Comparison of ENCODE assay signal across 1 cellular context in genomic region chr7:24573008-24573553, GRCh38.
TF ChIP-seq lines count a peak whose summit lies in the region.

A gene with protein sequence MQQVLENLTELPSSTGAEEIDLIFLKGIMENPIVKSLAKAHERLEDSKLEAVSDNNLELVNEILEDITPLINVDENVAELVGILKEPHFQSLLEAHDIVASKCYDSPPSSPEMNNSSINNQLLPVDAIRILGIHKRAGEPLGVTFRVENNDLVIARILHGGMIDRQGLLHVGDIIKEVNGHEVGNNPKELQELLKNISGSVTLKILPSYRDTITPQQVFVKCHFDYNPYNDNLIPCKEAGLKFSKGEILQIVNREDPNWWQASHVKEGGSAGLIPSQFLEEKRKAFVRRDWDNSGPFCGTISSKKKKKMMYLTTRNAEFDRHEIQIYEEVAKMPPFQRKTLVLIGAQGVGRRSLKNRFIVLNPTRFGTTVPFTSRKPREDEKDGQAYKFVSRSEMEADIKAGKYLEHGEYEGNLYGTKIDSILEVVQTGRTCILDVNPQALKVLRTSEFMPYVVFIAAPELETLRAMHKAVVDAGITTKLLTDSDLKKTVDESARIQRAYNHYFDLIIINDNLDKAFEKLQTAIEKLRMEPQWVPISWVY (plus strand): TSS chr7:24573452. CDS start chr7:24623668, 50,216 bp downstream.

TF ChIP-seq in HEK293, 187 proteins besides CTCF, POLR2A, EP300 and RAD21 (continued from another document and continues in another):
- TF ChIP-seq ZNF398 (tag by site-specific recombination; IDR thresholded peaks at IDR 0.05) (peak; percentile 91), ZNF76 (tag by site-specific recombination; IDR thresholded peaks at IDR 0.05; ENCODE audit: borderline replicate concordance, low read depth) (0 out of 2 replicates have a peak, but pooled peaks have one; percentile 28), SCRT1 (tag by site-specific recombination; IDR thresholded peaks at IDR 0.05; ENCODE audit: borderline replicate concordance) (no peak), HOXC10 (CRISPR knock-in tag; IDR thresholded peaks at IDR 0.05) (no peak), ZNF777 (tag by site-specific recombination; IDR thresholded peaks at IDR 0.05; ENCODE audit: borderline replicate concordance) (no peak), MYNN (tag by site-specific recombination; IDR thresholded peaks at IDR 0.05; ENCODE audit: borderline replicate concordance) (no peak), ZNF132 (tag by site-specific recombination; IDR thresholded peaks at IDR 0.05; ENCODE audit: borderline replicate concordance) (no peak), PRDM4 (tag by site-specific recombination; IDR thresholded peaks at IDR 0.05) (no peak), ZFP37 (tag by site-specific recombination; IDR thresholded peaks at IDR 0.05) (no peak), ZNF223 (tag by site-specific recombination; IDR thresholded peaks at IDR 0.05) (no peak), PRDM1 (tag by site-specific recombination; IDR thresholded peaks at IDR 0.05) (no peak), ZBTB8A (tag by site-specific recombination; IDR thresholded peaks at IDR 0.05) (peak; percentile 76), REPIN1 (tag by site-specific recombination; IDR thresholded peaks at IDR 0.05; ENCODE audit: low read depth) (no peak), GFI1B (tag by site-specific recombination; IDR thresholded peaks at IDR 0.05) (no peak), SP2 (tag by site-specific recombination; IDR thresholded peaks at IDR 0.05) (no peak), ZNF175 (tag by site-specific recombination; IDR thresholded peaks at IDR 0.05) (no peak), ZNF747 (tag by site-specific recombination; IDR thresholded peaks at IDR 0.05) (no peak), KLF8 (tag by site-specific recombination; IDR thresholded peaks at IDR 0.05) (peak; percentile 13; the same call in 1 of the 2 replicates), ZNF302 (tag by site-specific recombination; IDR thresholded peaks at IDR 0.05; ENCODE audit: low read depth) (no peak), KLF10 (tag by site-specific recombination; IDR thresholded peaks at IDR 0.05) (no peak; the same call in 1 of the 2 replicates), ZNF23 (tag by site-specific recombination; IDR thresholded peaks at IDR 0.05; ENCODE audit: borderline replicate concordance) (no peak), OVOL3 (tag by site-specific recombination; IDR thresholded peaks at IDR 0.05) (no peak), HOXA7 (CRISPR knock-in tag; IDR thresholded peaks at IDR 0.05; ENCODE audit: borderline replicate concordance) (no peak), WT1 (tag by site-specific recombination; IDR thresholded peaks at IDR 0.05) (no peak), ZNF114 (tag by site-specific recombination; IDR thresholded peaks at IDR 0.05) (no peak), ZNF518A (tag by site-specific recombination; conservative IDR thresholded peaks at IDR 0.05; ENCODE audit: low read depth) (no peak), ZNF37A (tag by site-specific recombination; IDR thresholded peaks at IDR 0.05) (no peak), ZNF274 (IDR thresholded peaks at IDR 0.05; ENCODE audit: low read length) (no peak), ZNF274 (tag by site-specific recombination; IDR thresholded peaks at IDR 0.05; ENCODE audit: borderline replicate concordance) (no peak), TCF7L2 (IDR thresholded peaks at IDR 0.05; ENCODE audit: borderline replicate concordance, low read depth, low read length) (no peak), ZFP41 (tag by site-specific recombination; IDR thresholded peaks at IDR 0.05; ENCODE audit: borderline replicate concordance) (no peak), EGR2 (tag by site-specific recombination; IDR thresholded peaks at IDR 0.05; ENCODE audit: low read depth) (peak; percentile 91), ZNF768 (tag by site-specific recombination; IDR thresholded peaks at IDR 0.05) (no peak), GLIS1 (tag by site-specific recombination; IDR thresholded peaks at IDR 0.05) (no peak)
- TF ChIP-seq, protein P1, sequence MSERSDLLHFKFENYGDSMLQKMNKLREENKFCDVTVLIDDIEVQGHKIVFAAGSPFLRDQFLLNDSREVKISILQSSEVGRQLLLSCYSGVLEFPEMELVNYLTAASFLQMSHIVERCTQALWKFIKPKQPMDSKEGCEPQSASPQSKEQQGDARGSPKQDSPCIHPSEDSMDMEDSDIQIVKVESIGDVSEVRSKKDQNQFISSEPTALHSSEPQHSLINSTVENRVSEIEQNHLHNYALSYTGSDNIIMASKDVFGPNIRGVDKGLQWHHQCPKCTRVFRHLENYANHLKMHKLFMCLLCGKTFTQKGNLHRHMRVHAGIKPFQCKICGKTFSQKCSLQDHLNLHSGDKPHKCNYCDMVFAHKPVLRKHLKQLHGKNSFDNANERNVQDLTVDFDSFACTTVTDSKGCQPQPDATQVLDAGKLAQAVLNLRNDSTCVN (tag by site-specific recombination; optimal IDR thresholded peaks at IDR 0.05) = peak; percentile 70
- TF ChIP-seq, protein P2, sequence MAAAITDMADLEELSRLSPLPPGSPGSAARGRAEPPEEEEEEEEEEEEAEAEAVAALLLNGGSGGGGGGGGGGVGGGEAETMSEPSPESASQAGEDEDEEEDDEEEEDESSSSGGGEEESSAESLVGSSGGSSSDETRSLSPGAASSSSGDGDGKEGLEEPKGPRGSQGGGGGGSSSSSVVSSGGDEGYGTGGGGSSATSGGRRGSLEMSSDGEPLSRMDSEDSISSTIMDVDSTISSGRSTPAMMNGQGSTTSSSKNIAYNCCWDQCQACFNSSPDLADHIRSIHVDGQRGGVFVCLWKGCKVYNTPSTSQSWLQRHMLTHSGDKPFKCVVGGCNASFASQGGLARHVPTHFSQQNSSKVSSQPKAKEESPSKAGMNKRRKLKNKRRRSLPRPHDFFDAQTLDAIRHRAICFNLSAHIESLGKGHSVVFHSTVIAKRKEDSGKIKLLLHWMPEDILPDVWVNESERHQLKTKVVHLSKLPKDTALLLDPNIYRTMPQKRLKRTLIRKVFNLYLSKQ (tag by site-specific recombination; IDR thresholded peaks at IDR 0.05; ENCODE audit: borderline replicate concordance) = no peak
- TF ChIP-seq, protein P3, sequence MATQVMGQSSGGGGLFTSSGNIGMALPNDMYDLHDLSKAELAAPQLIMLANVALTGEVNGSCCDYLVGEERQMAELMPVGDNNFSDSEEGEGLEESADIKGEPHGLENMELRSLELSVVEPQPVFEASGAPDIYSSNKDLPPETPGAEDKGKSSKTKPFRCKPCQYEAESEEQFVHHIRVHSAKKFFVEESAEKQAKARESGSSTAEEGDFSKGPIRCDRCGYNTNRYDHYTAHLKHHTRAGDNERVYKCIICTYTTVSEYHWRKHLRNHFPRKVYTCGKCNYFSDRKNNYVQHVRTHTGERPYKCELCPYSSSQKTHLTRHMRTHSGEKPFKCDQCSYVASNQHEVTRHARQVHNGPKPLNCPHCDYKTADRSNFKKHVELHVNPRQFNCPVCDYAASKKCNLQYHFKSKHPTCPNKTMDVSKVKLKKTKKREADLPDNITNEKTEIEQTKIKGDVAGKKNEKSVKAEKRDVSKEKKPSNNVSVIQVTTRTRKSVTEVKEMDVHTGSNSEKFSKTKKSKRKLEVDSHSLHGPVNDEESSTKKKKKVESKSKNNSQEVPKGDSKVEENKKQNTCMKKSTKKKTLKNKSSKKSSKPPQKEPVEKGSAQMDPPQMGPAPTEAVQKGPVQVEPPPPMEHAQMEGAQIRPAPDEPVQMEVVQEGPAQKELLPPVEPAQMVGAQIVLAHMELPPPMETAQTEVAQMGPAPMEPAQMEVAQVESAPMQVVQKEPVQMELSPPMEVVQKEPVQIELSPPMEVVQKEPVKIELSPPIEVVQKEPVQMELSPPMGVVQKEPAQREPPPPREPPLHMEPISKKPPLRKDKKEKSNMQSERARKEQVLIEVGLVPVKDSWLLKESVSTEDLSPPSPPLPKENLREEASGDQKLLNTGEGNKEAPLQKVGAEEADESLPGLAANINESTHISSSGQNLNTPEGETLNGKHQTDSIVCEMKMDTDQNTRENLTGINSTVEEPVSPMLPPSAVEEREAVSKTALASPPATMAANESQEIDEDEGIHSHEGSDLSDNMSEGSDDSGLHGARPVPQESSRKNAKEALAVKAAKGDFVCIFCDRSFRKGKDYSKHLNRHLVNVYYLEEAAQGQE (tag by site-specific recombination; IDR thresholded peaks at IDR 0.05) = no peak
- TF ChIP-seq, protein P4, sequence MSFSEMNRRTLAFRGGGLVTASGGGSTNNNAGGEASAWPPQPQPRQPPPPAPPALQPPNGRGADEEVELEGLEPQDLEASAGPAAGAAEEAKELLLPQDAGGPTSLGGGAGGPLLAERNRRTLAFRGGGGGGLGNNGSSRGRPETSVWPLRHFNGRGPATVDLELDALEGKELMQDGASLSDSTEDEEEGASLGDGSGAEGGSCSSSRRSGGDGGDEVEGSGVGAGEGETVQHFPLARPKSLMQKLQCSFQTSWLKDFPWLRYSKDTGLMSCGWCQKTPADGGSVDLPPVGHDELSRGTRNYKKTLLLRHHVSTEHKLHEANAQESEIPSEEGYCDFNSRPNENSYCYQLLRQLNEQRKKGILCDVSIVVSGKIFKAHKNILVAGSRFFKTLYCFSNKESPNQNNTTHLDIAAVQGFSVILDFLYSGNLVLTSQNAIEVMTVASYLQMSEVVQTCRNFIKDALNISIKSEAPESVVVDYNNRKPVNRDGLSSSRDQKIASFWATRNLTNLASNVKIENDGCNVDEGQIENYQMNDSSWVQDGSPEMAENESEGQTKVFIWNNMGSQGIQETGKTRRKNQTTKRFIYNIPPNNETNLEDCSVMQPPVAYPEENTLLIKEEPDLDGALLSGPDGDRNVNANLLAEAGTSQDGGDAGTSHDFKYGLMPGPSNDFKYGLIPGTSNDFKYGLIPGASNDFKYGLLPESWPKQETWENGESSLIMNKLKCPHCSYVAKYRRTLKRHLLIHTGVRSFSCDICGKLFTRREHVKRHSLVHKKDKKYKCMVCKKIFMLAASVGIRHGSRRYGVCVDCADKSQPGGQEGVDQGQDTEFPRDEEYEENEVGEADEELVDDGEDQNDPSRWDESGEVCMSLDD (tag by site-specific recombination; IDR thresholded peaks at IDR 0.05) = no peak
